ENCODE assay signal across 17 cellular contexts in the genomic region with DNA sequence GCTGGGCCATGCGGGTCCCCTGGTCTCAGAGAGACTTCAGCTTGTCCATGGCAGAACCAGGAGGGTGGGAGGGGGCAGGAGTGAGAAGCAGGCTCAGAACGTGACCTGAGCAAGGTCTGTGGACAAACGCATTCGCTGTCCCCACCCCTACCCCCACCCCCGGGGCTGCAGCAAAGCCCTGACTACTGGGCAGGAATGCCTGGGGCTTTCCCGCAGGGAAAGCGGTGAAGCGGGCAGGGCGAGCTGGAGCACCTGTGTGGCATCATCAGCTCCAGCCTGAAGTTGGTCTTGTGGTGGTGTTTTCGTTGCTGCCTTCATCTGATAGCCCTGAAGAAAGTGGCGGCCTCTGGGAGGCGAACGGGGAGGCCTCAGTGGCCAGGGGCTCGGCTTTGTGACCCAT. TPM values are rescaled to one million over a fixed set of nuclear protein-coding genes. Genes with fewer than 3 reads are reported as not detected.
DNase-seq lines count a peak whose midpoint lies in the region; ATAC-seq and TF ChIP-seq lines count a peak whose summit lies in the region.
"Had no signal": no experiment of that assay in that cellular context is flagged by ENCODE, and none has a peak within 500 bp of the region (broad histone marks: within the 10 kb centered on the region; RNA-seq: fewer than 3 reads in every experiment).

No MANE protein-coding gene starts in this region.

- H3K9ac ChIP-seq in neuronal stem cell (ENCODE audit: low read depth, low read length, poor library complexity): no peak overlapping the region

- no peak for TF ChIP-seq POLR2A in esophagus muscularis mucosa (IDR thresholded peaks at IDR 0.05; ENCODE audit: low read depth)

- no peaks in the 10 kb centered on the region for H3K27me3 ChIP-seq in H7 (ENCODE audit: control insufficient read depth, insufficient read depth, low read length)
- peaks cover 0 to 27% (median 0%) of the 10 kb centered on the region in 4 donors for H3K27me3 ChIP-seq in esophagus muscularis mucosa
- no peaks in the 10 kb centered on the region for H3K27me3 ChIP-seq in neuronal stem cell (ENCODE audit: control insufficient read depth in 3 of 3, insufficient read depth in 3 of 3, low read depth in 1 of 3, low read length in 3 of 3)
- H3K27me3 ChIP-seq: BE2C had no signal

- H4K8ac ChIP-seq in neuronal stem cell (ENCODE audit: low read depth, low read length): no peak overlapping the region

- DNase-seq in NCI-H146 (lab: John Stamatoyannopoulos, UW): peak; percentile 5
- no peak for DNase-seq in NCI-H146 treated with DMSO at 0.1 percent for 48 hours (lab: John Stamatoyannopoulos, UW; ENCODE audit: unreplicated experiment)
- peak; percentile 60 for DNase-seq in H7
- peak; percentile 62 for DNase-seq in esophagus muscularis mucosa (ENCODE audit: extremely low spot score)
- no peak for DNase-seq in neuronal stem cell (ENCODE audit: low spot score)
- DNase-seq in NCI-H1105 treated with DMSO at 0.1 percent for 48 hours (lab: John Stamatoyannopoulos, UW): no peak
- DNase-seq in central memory CD4-positive, alpha-beta T cell: no peak
- DNase-seq: ACHN; BE2C; CD4-positive, alpha-beta memory T cell; DMS153; GF-D8 had no signal

- H3K79me1 ChIP-seq in neuronal stem cell (ENCODE audit: low read depth, low read length): no peaks in the 10 kb centered on the region

- no peaks in the 10 kb centered on the region for H3K9me3 ChIP-seq in esophagus muscularis mucosa
- no peaks in the 10 kb centered on the region for H3K9me3 ChIP-seq in neuronal stem cell (replicated peaks in 1 of 2; ENCODE audit: control insufficient read depth in 2 of 2, insufficient read depth in 1 of 2, low read depth in 1 of 2, low read length in 2 of 2)
- H3K9me3 ChIP-seq: BE2C had no signal

- peak overlapping the region; percentile 81 for H2BK15ac ChIP-seq in neuronal stem cell (ENCODE audit: low read length)

- H3K23ac ChIP-seq in neuronal stem cell (ENCODE audit: low read depth, low read length, poor library complexity): no peak overlapping the region

- H3K18ac ChIP-seq in neuronal stem cell (ENCODE audit: low read length): peak overlapping the region; percentile 50

- H3K4me2 ChIP-seq in neuronal stem cell (ENCODE audit: insufficient read depth, low read length, poor library complexity, severe bottlenecking): no peak overlapping the region

- H2BK5ac ChIP-seq in neuronal stem cell (ENCODE audit: low read length): no peak overlapping the region

- 81% methylated on average over 13 of the region's 14 CpGs for WGBS in esophagus muscularis mucosa
- no CpG with 5 or more reads among the region's 14 CpGs for WGBS in neuronal stem cell (ENCODE audit: extremely low coverage in 2 of 2, insufficient read length in 2 of 2, insufficient replicate concordance in 1 of 2), 2 donors

- peak overlapping the region; percentile 66 for H2AK5ac ChIP-seq in neuronal stem cell (ENCODE audit: low read depth, low read length)

- H2BK120ac ChIP-seq in neuronal stem cell (ENCODE audit: low read depth, low read length): peak overlapping the region; percentile 69

- TF ChIP-seq EP300 in esophagus muscularis mucosa (IDR thresholded peaks at IDR 0.05): no peak

- intact Hi-C loops in esophagus muscularis mucosa (cut with DNase I): no loop called here

- H3K4me1 ChIP-seq in esophagus muscularis mucosa (no peaks in the 10 kb centered on the region), neuronal stem cell (ENCODE audit: control insufficient read depth in 2 of 2, insufficient read depth in 1 of 2, low read depth in 1 of 2, low read length in 2 of 2) (peaks cover 42 to 62% of the 10 kb centered on the region in 2 donors)
- H3K4me1 ChIP-seq: BE2C had no signal

- H3K4ac ChIP-seq in neuronal stem cell (ENCODE audit: low read length): no peak overlapping the region

- no peak overlapping the region for H3K14ac ChIP-seq in neuronal stem cell (ENCODE audit: low read length)

- H3K27ac ChIP-seq in esophagus muscularis mucosa (replicated peaks in 1 of 4): no peak overlapping the region
- no peak overlapping the region for H3K27ac ChIP-seq in neuronal stem cell (replicated peaks; ENCODE audit: low read length)
- H3K27ac ChIP-seq: C4-2B had no signal

- ATAC-seq in HG03280 (IDR thresholded peaks at IDR 0.05; ENCODE audit: unreplicated experiment): no peak
- ATAC-seq: HCT116 had no signal

- no peak for TF ChIP-seq CTCF in esophagus muscularis mucosa (IDR thresholded peaks at IDR 0.05)

- no peak overlapping the region for H2BK12ac ChIP-seq in neuronal stem cell (ENCODE audit: low read length)

- no peak overlapping the region for H2AFZ ChIP-seq in neuronal stem cell (ENCODE audit: low read length)

- H3K36me3 ChIP-seq in H7 (replicated peaks; ENCODE audit: control insufficient read depth, insufficient read depth, low read length) (no peaks in the 10 kb centered on the region), esophagus muscularis mucosa (no peaks in the 10 kb centered on the region), neuronal stem cell (replicated peaks in 1 of 2; ENCODE audit: control insufficient read depth in 2 of 2, insufficient read depth in 2 of 2, low read length in 2 of 2) (no peaks in the 10 kb centered on the region)
- H3K36me3 ChIP-seq: BE2C had no signal

- H4K91ac ChIP-seq in neuronal stem cell (ENCODE audit: low read depth, low read length, poor library complexity): no peak overlapping the region

- no peak overlapping the region for H3K4me3 ChIP-seq in H7 (ENCODE audit: insufficient read depth, low read depth, low read length)
- H3K4me3 ChIP-seq in esophagus muscularis mucosa: no peak overlapping the region
- H3K4me3 ChIP-seq in neuronal stem cell (ENCODE audit: low read length in 2 of 2): no peak overlapping the region

RNA-seq across cellular contexts. Expression of gene ALKAL2, which starts 26.1 kb away (rescaled TPM):
- total RNA-seq in H7 (2014; rRNA removed; shearing (Covaris generic)): 1.1 and 2.6 TPM in 2 replicates
- total RNA-seq in esophagus muscularis mucosa: 10 to 100 TPM in 1 of 4 donors, 1 to 10 TPM in 2, not detected in 1; 1.7 to 11.9 (median 2.3) TPM
- polyA plus RNA-seq in neuronal stem cell (2013, experiment 1 of 2): 0.20 TPM
- 0.17 TPM for polyA plus RNA-seq in neuronal stem cell (2013, experiment 2 of 2)
- total RNA-seq: A172; CD4-positive, alpha-beta memory T cell; H4 had no signal
- polyA plus RNA-seq: CD4-positive, alpha-beta memory T cell had no signal

RNA-seq across cellular contexts. Expression of gene ACP1, which starts 49.2 kb away (rescaled TPM):
- total RNA-seq in H7 (2014; rRNA removed; shearing (Covaris generic)): 138 and 179 TPM in 2 replicates
- 10 to 100 TPM; 54.0 to 81.5 (median 73.8) TPM for total RNA-seq in esophagus muscularis mucosa
- 138 TPM for polyA plus RNA-seq in neuronal stem cell (2013, experiment 1 of 2)
- 139 TPM for polyA plus RNA-seq in neuronal stem cell (2013, experiment 2 of 2)

RNA-seq across cellular contexts. Expression of gene SH3YL1, which starts 50.2 kb away (rescaled TPM):
- 13.1 and 15.4 TPM in 2 replicates for total RNA-seq in H7 (2014; rRNA removed; shearing (Covaris generic))
- total RNA-seq in esophagus muscularis mucosa: 10 to 100 TPM; 15.7 to 20.3 (median 18.2) TPM
- polyA plus RNA-seq in neuronal stem cell (2013, experiment 1 of 2): 15.9 TPM
- 15.8 TPM for polyA plus RNA-seq in neuronal stem cell (2013, experiment 2 of 2)

Comparison
In these comparisons a context has a peak if more than half of its experiments do, and no peak if none do; other contexts are left out.
1. DNase-seq: peak in NCI-H146 (single experiment), H7 (single experiment) and esophagus muscularis mucosa (single experiment); none in NCI-H146 treated with DMSO at 0.1 percent for 48 hours (single experiment), neuronal stem cell (single experiment), NCI-H1105 treated with DMSO at 0.1 percent for 48 hours (single experiment) and central memory CD4-positive, alpha-beta T cell (single experiment).